1 cellular context compared by ENCODE assay signal in the genomic region with DNA sequence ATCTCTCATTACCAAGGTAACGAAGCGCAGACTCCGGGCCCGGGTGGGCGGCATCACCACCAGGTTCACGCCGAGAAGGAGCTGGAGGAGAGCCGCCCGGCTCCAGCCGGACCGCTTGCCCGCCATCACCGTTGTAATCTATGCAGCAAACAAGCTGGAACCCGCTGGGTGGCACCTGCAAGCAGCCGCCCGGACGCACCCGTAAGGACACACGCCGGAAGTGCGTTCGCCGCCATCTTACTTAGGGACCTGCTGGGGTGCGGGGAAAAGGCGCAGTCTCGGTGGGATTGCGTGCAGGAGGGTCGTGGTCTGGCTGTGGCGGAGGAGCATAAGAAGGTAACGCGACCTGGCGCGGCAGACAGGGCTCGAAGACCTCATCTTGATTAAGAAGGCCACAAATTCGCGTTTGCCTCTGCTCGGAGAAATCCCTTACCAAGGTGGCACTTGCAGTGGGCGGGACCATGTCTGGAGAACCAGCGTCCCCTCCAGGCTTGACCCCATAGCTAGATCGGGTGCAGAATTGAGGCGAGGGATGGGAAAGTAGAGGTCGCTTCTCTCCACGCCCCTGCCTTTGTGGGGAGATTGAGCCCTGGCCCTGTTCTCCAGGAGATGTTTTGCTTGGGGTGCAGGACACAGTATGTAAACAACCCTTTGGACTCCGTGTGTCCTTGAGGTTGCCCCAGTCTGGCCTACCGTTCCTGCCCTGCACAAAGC.
TF ChIP-seq lines count a peak whose summit lies in the region.

A gene with protein sequence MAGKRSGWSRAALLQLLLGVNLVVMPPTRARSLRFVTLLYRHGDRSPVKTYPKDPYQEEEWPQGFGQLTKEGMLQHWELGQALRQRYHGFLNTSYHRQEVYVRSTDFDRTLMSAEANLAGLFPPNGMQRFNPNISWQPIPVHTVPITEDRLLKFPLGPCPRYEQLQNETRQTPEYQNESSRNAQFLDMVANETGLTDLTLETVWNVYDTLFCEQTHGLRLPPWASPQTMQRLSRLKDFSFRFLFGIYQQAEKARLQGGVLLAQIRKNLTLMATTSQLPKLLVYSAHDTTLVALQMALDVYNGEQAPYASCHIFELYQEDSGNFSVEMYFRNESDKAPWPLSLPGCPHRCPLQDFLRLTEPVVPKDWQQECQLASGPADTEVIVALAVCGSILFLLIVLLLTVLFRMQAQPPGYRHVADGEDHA (minus strand): TSS at position 151 of the 714 bp plus-strand sequence. CDS start 25 bp downstream, at position 126.

TF ChIP-seq in HepG2, 621 proteins besides CTCF, POLR2A, EP300 and RAD21 (continued from another document and continues in another):
- TF ChIP-seq GABPB1 (CRISPR knock-in tag; IDR thresholded peaks at IDR 0.05) (peak; percentile 100), AGO2 (optimal IDR thresholded peaks at IDR 0.05; ENCODE audit: low read depth, low read length) (peak; percentile 47), MYC (CRISPR knock-in tag; IDR thresholded peaks at IDR 0.05; ENCODE audit: borderline replicate concordance) (peak; percentile 91), ZNF138 (CRISPR knock-in tag; IDR thresholded peaks at IDR 0.05; ENCODE audit: low read depth) (peak; percentile 77; the same call in 1 of the 2 replicates), FOXA1 (IDR thresholded peaks at IDR 0.05) (0 out of 2 replicates have a peak, but pooled peaks have one; percentile 7), FOXA1 (CRISPR knock-in tag; IDR thresholded peaks at IDR 0.05) (peak; percentile 91), RXRA (CRISPR knock-in tag; IDR thresholded peaks at IDR 0.05) (peak; percentile 91), ZNF841 (CRISPR knock-in tag; IDR thresholded peaks at IDR 0.05; ENCODE audit: borderline replicate concordance) (no peak), SRSF9 (IDR thresholded peaks at IDR 0.05; ENCODE audit: borderline replicate concordance, insufficient read depth, low read depth, low read length, poor library complexity, severe bottlenecking) (no peak), ZNF768 (CRISPR knock-in tag; IDR thresholded peaks at IDR 0.05) (peak; percentile 87; the same call in 1 of the 2 replicates), CREM (IDR thresholded peaks at IDR 0.05) (peak; percentile 87), CREM (CRISPR knock-in tag; IDR thresholded peaks at IDR 0.05) (no peak; the same call in 1 of the 2 replicates), ZFYVE20 (CRISPR knock-in tag; IDR thresholded peaks at IDR 0.05; ENCODE audit: borderline replicate concordance, low read depth) (peak; percentile 71; the same call in 1 of the 2 replicates), SP2 (CRISPR knock-in tag; IDR thresholded peaks at IDR 0.05) (no peak), ATF7 (IDR thresholded peaks at IDR 0.05) (no peak), ATF7 (CRISPR knock-in tag; IDR thresholded peaks at IDR 0.05) (0 out of 2 replicates have a peak, but pooled peaks have one; percentile 32), ZNF225 (CRISPR knock-in tag; IDR thresholded peaks at IDR 0.05) (peak; percentile 88; the same call in 1 of the 2 replicates), ELF4 (CRISPR knock-in tag; IDR thresholded peaks at IDR 0.05; ENCODE audit: borderline replicate concordance) (no peak), SMARCC2 (IDR thresholded peaks at IDR 0.05) (no peak), SP140L (CRISPR knock-in tag; IDR thresholded peaks at IDR 0.05; ENCODE audit: borderline replicate concordance) (0 out of 2 replicates have a peak, but pooled peaks have one; percentile 31), SIX4 (CRISPR knock-in tag; IDR thresholded peaks at IDR 0.05) (peak; percentile 38; the same call in 1 of the 2 replicates), ZNF598 (CRISPR knock-in tag; IDR thresholded peaks at IDR 0.05; ENCODE audit: borderline replicate concordance) (peak; percentile 96; the same call in 1 of the 2 replicates), SOX5 (CRISPR knock-in tag; IDR thresholded peaks at IDR 0.05; ENCODE audit: borderline replicate concordance) (peak; percentile 19; the same call in 1 of the 2 replicates), HNRNPK (IDR thresholded peaks at IDR 0.05; ENCODE audit: low read depth, low read length, poor library complexity, severe bottlenecking) (peak; percentile 31), RARG (CRISPR knock-in tag; IDR thresholded peaks at IDR 0.05; ENCODE audit: low read depth) (no peak)
- TF ChIP-seq, protein P1, sequence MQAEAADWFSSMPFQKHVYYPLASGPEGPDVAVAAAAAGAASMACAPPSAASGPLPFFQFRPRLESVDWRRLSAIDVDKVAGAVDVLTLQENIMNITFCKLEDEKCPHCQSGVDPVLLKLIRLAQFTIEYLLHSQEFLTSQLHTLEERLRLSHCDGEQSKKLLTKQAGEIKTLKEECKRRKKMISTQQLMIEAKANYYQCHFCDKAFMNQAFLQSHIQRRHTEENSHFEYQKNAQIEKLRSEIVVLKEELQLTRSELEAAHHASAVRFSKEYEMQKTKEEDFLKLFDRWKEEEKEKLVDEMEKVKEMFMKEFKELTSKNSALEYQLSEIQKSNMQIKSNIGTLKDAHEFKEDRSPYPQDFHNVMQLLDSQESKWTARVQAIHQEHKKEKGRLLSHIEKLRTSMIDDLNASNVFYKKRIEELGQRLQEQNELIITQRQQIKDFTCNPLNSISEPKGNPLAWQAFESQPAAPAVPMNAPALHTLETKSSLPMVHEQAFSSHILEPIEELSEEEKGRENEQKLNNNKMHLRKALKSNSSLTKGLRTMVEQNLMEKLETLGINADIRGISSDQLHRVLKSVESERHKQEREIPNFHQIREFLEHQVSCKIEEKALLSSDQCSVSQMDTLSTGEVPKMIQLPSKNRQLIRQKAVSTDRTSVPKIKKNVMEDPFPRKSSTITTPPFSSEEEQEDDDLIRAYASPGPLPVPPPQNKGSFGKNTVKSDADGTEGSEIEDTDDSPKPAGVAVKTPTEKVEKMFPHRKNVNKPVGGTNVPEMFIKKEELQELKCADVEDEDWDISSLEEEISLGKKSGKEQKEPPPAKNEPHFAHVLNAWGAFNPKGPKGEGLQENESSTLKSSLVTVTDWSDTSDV (CRISPR knock-in tag; IDR thresholded peaks at IDR 0.05) = peak; percentile 83
- TF ChIP-seq, protein P2, sequence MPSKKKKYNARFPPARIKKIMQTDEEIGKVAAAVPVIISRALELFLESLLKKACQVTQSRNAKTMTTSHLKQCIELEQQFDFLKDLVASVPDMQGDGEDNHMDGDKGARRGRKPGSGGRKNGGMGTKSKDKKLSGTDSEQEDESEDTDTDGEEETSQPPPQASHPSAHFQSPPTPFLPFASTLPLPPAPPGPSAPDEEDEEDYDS (CRISPR knock-in tag; IDR thresholded peaks at IDR 0.05) = peak; percentile 74
- TF ChIP-seq, protein P3, sequence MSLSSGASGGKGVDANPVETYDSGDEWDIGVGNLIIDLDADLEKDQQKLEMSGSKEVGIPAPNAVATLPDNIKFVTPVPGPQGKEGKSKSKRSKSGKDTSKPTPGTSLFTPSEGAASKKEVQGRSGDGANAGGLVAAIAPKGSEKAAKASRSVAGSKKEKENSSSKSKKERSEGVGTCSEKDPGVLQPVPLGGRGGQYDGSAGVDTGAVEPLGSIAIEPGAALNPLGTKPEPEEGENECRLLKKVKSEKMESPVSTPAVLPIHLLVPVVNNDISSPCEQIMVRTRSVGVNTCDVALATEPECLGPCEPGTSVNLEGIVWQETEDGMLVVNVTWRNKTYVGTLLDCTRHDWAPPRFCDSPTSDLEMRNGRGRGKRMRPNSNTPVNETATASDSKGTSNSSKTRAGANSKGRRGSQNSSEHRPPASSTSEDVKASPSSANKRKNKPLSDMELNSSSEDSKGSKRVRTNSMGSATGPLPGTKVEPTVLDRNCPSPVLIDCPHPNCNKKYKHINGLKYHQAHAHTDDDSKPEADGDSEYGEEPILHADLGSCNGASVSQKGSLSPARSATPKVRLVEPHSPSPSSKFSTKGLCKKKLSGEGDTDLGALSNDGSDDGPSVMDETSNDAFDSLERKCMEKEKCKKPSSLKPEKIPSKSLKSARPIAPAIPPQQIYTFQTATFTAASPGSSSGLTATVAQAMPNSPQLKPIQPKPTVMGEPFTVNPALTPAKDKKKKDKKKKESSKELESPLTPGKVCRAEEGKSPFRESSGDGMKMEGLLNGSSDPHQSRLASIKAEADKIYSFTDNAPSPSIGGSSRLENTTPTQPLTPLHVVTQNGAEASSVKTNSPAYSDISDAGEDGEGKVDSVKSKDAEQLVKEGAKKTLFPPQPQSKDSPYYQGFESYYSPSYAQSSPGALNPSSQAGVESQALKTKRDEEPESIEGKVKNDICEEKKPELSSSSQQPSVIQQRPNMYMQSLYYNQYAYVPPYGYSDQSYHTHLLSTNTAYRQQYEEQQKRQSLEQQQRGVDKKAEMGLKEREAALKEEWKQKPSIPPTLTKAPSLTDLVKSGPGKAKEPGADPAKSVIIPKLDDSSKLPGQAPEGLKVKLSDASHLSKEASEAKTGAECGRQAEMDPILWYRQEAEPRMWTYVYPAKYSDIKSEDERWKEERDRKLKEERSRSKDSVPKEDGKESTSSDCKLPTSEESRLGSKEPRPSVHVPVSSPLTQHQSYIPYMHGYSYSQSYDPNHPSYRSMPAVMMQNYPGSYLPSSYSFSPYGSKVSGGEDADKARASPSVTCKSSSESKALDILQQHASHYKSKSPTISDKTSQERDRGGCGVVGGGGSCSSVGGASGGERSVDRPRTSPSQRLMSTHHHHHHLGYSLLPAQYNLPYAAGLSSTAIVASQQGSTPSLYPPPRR (CRISPR knock-in tag; IDR thresholded peaks at IDR 0.05; ENCODE audit: borderline replicate concordance) = peak; percentile 14
- TF ChIP-seq, protein P4, sequence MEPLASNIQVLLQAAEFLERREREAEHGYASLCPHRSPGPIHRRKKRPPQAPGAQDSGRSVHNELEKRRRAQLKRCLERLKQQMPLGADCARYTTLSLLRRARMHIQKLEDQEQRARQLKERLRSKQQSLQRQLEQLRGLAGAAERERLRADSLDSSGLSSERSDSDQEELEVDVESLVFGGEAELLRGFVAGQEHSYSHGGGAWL (CRISPR knock-in tag; IDR thresholded peaks at IDR 0.05) = peak; percentile 75; the same call in 1 of the 2 replicates
- TF ChIP-seq, protein P5, sequence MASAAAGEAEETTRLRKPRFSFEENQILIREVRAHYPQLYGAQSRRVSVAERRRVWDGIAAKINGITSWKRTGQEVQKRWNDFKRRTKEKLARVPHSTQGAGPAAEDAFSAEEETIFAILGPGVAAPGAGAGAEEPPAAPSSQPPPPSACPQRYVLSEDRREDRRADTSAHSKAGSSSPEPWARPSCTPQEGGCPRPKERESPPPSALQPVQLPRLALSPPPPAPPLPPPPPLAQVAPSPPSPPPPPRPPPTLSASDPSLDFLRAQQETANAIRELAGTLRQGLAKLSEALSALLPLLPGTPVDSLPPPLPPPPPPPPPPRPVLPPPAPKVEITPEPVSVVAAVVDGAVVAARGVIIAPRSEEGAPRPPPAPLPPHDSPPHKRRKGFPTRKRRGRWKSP (CRISPR knock-in tag; IDR thresholded peaks at IDR 0.05) = peak; percentile 87; the same call in 1 of the 2 replicates
- TF ChIP-seq, protein P6, sequence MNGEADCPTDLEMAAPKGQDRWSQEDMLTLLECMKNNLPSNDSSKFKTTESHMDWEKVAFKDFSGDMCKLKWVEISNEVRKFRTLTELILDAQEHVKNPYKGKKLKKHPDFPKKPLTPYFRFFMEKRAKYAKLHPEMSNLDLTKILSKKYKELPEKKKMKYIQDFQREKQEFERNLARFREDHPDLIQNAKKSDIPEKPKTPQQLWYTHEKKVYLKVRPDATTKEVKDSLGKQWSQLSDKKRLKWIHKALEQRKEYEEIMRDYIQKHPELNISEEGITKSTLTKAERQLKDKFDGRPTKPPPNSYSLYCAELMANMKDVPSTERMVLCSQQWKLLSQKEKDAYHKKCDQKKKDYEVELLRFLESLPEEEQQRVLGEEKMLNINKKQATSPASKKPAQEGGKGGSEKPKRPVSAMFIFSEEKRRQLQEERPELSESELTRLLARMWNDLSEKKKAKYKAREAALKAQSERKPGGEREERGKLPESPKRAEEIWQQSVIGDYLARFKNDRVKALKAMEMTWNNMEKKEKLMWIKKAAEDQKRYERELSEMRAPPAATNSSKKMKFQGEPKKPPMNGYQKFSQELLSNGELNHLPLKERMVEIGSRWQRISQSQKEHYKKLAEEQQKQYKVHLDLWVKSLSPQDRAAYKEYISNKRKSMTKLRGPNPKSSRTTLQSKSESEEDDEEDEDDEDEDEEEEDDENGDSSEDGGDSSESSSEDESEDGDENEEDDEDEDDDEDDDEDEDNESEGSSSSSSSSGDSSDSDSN (CRISPR knock-in tag; IDR thresholded peaks at IDR 0.05) = peak; percentile 95
- TF ChIP-seq, protein P7, sequence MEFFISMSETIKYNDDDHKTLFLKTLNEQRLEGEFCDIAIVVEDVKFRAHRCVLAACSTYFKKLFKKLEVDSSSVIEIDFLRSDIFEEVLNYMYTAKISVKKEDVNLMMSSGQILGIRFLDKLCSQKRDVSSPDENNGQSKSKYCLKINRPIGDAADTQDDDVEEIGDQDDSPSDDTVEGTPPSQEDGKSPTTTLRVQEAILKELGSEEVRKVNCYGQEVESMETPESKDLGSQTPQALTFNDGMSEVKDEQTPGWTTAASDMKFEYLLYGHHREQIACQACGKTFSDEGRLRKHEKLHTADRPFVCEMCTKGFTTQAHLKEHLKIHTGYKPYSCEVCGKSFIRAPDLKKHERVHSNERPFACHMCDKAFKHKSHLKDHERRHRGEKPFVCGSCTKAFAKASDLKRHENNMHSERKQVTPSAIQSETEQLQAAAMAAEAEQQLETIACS (CRISPR knock-in tag; IDR thresholded peaks at IDR 0.05) = peak; percentile 60
- TF ChIP-seq, protein P8, sequence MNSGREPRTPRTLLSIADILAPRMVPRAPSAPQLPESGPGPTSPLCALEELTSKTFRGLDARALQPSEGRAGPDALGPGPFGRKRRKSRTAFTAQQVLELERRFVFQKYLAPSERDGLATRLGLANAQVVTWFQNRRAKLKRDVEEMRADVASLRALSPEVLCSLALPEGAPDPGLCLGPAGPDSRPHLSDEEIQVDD (CRISPR knock-in tag; IDR thresholded peaks at IDR 0.05; ENCODE audit: borderline replicate concordance) = peak; percentile 31; the same call in 1 of the 2 replicates
- TF ChIP-seq, protein P9, sequence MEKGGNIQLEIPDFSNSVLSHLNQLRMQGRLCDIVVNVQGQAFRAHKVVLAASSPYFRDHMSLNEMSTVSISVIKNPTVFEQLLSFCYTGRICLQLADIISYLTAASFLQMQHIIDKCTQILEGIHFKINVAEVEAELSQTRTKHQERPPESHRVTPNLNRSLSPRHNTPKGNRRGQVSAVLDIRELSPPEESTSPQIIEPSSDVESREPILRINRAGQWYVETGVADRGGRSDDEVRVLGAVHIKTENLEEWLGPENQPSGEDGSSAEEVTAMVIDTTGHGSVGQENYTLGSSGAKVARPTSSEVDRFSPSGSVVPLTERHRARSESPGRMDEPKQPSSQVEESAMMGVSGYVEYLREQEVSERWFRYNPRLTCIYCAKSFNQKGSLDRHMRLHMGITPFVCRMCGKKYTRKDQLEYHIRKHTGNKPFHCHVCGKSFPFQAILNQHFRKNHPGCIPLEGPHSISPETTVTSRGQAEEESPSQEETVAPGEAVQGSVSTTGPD (CRISPR knock-in tag; IDR thresholded peaks at IDR 0.05) = 0 out of 2 replicates have a peak, but pooled peaks have one; percentile 49
- TF ChIP-seq, protein P10, sequence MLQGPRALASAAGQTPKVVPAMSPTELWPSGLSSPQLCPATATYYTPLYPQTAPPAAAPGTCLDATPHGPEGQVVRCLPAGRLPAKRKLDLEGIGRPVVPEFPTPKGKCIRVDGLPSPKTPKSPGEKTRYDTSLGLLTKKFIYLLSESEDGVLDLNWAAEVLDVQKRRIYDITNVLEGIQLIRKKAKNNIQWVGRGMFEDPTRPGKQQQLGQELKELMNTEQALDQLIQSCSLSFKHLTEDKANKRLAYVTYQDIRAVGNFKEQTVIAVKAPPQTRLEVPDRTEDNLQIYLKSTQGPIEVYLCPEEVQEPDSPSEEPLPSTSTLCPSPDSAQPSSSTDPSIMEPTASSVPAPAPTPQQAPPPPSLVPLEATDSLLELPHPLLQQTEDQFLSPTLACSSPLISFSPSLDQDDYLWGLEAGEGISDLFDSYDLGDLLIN (CRISPR knock-in tag; IDR thresholded peaks at IDR 0.05; ENCODE audit: borderline replicate concordance) = peak; percentile 76; the same call in 1 of the 2 replicates
